In the genomic region with DNA sequence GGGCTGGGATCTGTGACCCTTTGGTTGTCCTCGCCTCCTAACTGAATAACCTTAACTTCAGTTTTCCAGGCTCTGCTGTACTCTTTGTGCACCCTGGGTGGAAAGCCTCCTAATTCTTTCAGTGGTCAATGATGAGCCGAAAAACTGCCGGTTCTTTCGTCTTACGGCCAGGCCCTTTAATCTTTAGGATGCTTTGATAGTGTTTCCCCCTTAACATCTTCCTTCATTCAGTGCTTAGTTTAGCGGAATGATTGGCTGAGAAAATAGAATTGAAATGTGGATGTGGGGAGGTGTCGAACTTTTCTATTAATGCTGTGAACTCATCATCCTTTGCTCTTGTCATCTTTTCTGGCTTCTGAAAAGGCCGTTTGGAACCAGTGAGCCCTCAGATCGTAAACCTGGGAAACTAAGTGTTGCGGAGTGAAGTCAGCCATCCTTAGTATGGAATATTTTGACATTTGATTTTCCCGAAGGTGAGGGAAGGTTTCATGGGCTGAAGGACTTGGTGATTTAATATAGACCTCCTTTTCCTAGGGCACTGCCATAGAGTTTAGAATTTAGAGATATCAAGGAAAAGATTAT, we compare ENCODE assay signal across 9 cellular contexts. TPM values are rescaled to one million over a fixed set of nuclear protein-coding genes. Genes with fewer than 3 reads are reported as not detected.
A peak's percentile ranks its signal among the peaks of the same experiment; 100 is the strongest.
DNase-seq lines count a peak whose midpoint lies in the region; ATAC-seq, FAIRE-seq and TF ChIP-seq lines count a peak whose summit lies in the region.
"Had no signal": no experiment of that assay in that cellular context is flagged by ENCODE, and none has a peak within 500 bp of the region (broad histone marks: within the 10 kb centered on the region; RNA-seq: fewer than 3 reads in every experiment).

No MANE protein-coding gene starts in this region.

- no peak overlapping the region for H2AFZ ChIP-seq in HepG2 (ENCODE audit: low read length)

- H3K27ac Mint-ChIP-seq in IgD-negative memory B cell: peak overlapping the region; percentile 98 to 99 (median 98)

- POLR2A ChIA-PET in HepG2 (lab: Yijun Ruan, JAX): no interaction called here

- intact Hi-C loops in HepG2 (cut with micrococcal nuclease; ENCODE audit: unreplicated experiment) (no loop called here), thyroid gland (cut with DNase I) (no loop called here)

- ATAC-seq in HepG2: peak; percentile 21
- no peak for ATAC-seq in GM19324 (IDR thresholded peaks at IDR 0.05; ENCODE audit: low FRiP score, unreplicated experiment)

- peak overlapping the region; percentile 96 for H3K9ac ChIP-seq in HepG2 (ENCODE audit: insufficient read depth, low read depth, low read length)

- H3K27me3 ChIP-seq in HepG2 (ENCODE audit: control insufficient read depth in 1 of 2, insufficient read depth in 2 of 2, low read length in 2 of 2) (no peaks in the 10 kb centered on the region; a peak in 1 of 5 replicates), thyroid gland (no peaks in the 10 kb centered on the region)

- peak; percentile 66 for DNase-seq in DMS 273 treated with DMSO at 0.1 percent for 48 hours (lab: John Stamatoyannopoulos, UW)
- DNase-seq in astrocyte of the hippocampus (ENCODE audit: low read depth, low spot score): peak; percentile 38
- DNase-seq in HepG2 (ENCODE audit: low spot score): no peak
- DNase-seq in thyroid gland: no peak
- DNase-seq in GM12891 (ENCODE audit: insufficient read length, low spot score): no peak
- DNase-seq in stimulated activated CD4-positive, alpha-beta T cell treated with anti-CD3 and anti-CD28 coated beads, Interleukin-2, amount 100 ng/mL, for 48 hours: no peak

- TF ChIP-seq EP300 in HepG2 (IDR thresholded peaks at IDR 0.05; ENCODE audit: low read depth in 2 of 2, low read length in 2 of 2) (no peak), HepG2 (CRISPR knock-in tag; IDR thresholded peaks at IDR 0.05; ENCODE audit: borderline replicate concordance) (no peak)

- no peak for TF ChIP-seq CTCF in HepG2 (CRISPR knock-in tag; IDR thresholded peaks at IDR 0.05)
- TF ChIP-seq CTCF in thyroid gland (IDR thresholded peaks at IDR 0.05): no peak

- peak overlapping the region; percentile 95 for H3K27ac ChIP-seq in HepG2 (ENCODE audit: extremely low read length, insufficient read depth, low read length)
- peak overlapping the region in 2 of 3 donors; percentile 92 to 98 for H3K27ac ChIP-seq in thyroid gland

- H3K27me3 Mint-ChIP-seq in IgD-negative memory B cell: no peaks in the 10 kb centered on the region

- CTCF ChIA-PET in HepG2 (lab: Yijun Ruan, JAX; ENCODE audit: low intra/inter-chr PET ratio, low total read pairs): no interaction called here

- peak overlapping the region; percentile 92 to 97 (median 95) for H3K4me3 ChIP-seq in HepG2 (replicated peaks in 1 of 3; ENCODE audit: insufficient read depth in 1 of 3, low read depth in 2 of 3, low read length in 3 of 3)
- H3K4me3 ChIP-seq in thyroid gland (replicated peaks in 1 of 3): peak overlapping the region; percentile 26 to 90 (median 89)

- H3K36me3 ChIP-seq in HepG2 (replicated peaks in 1 of 2; ENCODE audit: control insufficient read depth in 1 of 2, insufficient read depth in 2 of 2, low read length in 2 of 2) (peaks cover 3 to 20% of the 10 kb centered on the region in 2 experiments; a peak in 4 of 5 replicates), thyroid gland (peaks cover 7 to 11% of the 10 kb centered on the region in 2 donors)

- H3K4me1 Mint-ChIP-seq in IgD-negative memory B cell: peaks cover 32 to 47% (median 41%) of the 10 kb centered on the region in 3 donors

- H3K36me3 Mint-ChIP-seq in IgD-negative memory B cell: peaks cover 2% of the 10 kb centered on the region

- TSS peak; percentile 59 for BruUV-seq in HepG2 (replicated peaks; lab: Mats Ljungman, UMichigan)

- under 1% methylated on average over 11 of the region's 11 CpGs for WGBS in HepG2 (ENCODE audit: low lambda C conversion rate)
- 3 to 4% methylated on average over 11 of the region's 11 CpGs for WGBS in thyroid gland, 2 donors

- no peaks in the 10 kb centered on the region for H3K9me3 Mint-ChIP-seq in IgD-negative memory B cell

- H4K20me1 ChIP-seq in HepG2 (ENCODE audit: insufficient read depth, low read length): peaks cover 26% of the 10 kb centered on the region

- in situ Hi-C loops in HepG2 (cut with HindIII; ENCODE audit: extremely low pct_ligation_motif_present, low pct_unique_long_range_greater_than_20kb): no loop called here

- H3K9me3 ChIP-seq in HepG2 (ENCODE audit: low read length) (no peaks in the 10 kb centered on the region), thyroid gland (no peaks in the 10 kb centered on the region)

- FAIRE-seq in HepG2 (lab: Jason Lieb, UNC) (no peak), GM12891 (lab: Jason Lieb, UNC) (no peak)
- FAIRE-seq: TTC549 had no signal

- peaks cover 42% of the 10 kb centered on the region for H3K4me1 ChIP-seq in HepG2 (ENCODE audit: insufficient read depth, low read length)
- peaks cover 15 to 18% of the 10 kb centered on the region in 2 donors for H3K4me1 ChIP-seq in thyroid gland

- peak overlapping the region; percentile 95 to 98 (median 98) for H3K4me3 Mint-ChIP-seq in IgD-negative memory B cell

- H3K79me2 ChIP-seq in HepG2 (ENCODE audit: insufficient read depth, low read length): peaks cover 55% of the 10 kb centered on the region

- TF ChIP-seq RAD21 in HepG2 (CRISPR knock-in tag; IDR thresholded peaks at IDR 0.05): no peak

- H3K4me2 ChIP-seq in HepG2 (ENCODE audit: low read depth, low read length): peak overlapping the region; percentile 65

- TF ChIP-seq POLR2A in HepG2 (IDR thresholded peaks at IDR 0.05; ENCODE audit: insufficient read depth in 1 of 2, low read depth in 2 of 2, low read length in 2 of 2) (no peak), thyroid gland (IDR thresholded peaks at IDR 0.05) (no peak), GM12891 (IDR thresholded peaks at IDR 0.05; ENCODE audit: low read depth, low read length) (no peak)

TF ChIP-seq in HepG2, 621 proteins besides CTCF, POLR2A, EP300 and RAD21 (continues in another document):
- TF ChIP-seq ARNT2 (CRISPR knock-in tag; IDR thresholded peaks at IDR 0.05; ENCODE audit: low read depth) (0 out of 2 replicates have a peak, but pooled peaks have one; percentile 46), CCDC6 (CRISPR knock-in tag; IDR thresholded peaks at IDR 0.05) (0 out of 2 replicates have a peak, but pooled peaks have one; percentile 1), ZNF878 (CRISPR knock-in tag; IDR thresholded peaks at IDR 0.05) (0 out of 2 replicates have a peak, but pooled peaks have one; percentile 21), NFIC (IDR thresholded peaks at IDR 0.05; ENCODE audit: low read length) (0 out of 2 replicates have a peak, but pooled peaks have one; percentile 11)
- TF ChIP-seq, protein P1, sequence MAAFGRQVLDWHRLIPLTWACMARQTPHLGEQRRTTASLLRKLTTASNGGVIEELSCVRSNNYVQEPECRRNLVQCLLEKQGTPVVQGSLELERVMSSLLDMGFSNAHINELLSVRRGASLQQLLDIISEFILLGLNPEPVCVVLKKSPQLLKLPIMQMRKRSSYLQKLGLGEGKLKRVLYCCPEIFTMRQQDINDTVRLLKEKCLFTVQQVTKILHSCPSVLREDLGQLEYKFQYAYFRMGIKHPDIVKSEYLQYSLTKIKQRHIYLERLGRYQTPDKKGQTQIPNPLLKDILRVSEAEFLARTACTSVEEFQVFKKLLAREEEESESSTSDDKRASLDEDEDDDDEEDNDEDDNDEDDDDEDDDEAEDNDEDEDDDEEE (CRISPR knock-in tag; IDR thresholded peaks at IDR 0.05): no peak

TF ChIP-seq in GM12891, 5 proteins besides CTCF, POLR2A, EP300 and RAD21:
- TF ChIP-seq PAX5 (IDR thresholded peaks at IDR 0.05; ENCODE audit: insufficient read depth, low read length, severe bottlenecking) (no peak), POU2F2 (IDR thresholded peaks at IDR 0.05; ENCODE audit: low read depth, low read length) (no peak), SPI1 (IDR thresholded peaks at IDR 0.05; ENCODE audit: low read depth, low read length) (no peak), TAF1 (IDR thresholded peaks at IDR 0.05; ENCODE audit: low read depth, low read length) (no peak), POLR2AphosphoS5 (IDR thresholded peaks at IDR 0.05; ENCODE audit: low read depth, low read length) (no peak)
TF ChIP-seq in GM12891: peak in this region for 0.

RNA-seq across cellular contexts. Expression of a gene that starts 0.9 kb away (rescaled TPM):
- 79.1 TPM for polyA plus RNA-seq in IgD-negative memory B cell
- total RNA-seq in HepG2 (2016; rRNA removed; fragmentation: Illumina TruSeq; extraction: Trizol): 140 and 180 TPM in 2 replicates
- 54.9 and 58.3 TPM in 2 replicates for total RNA-seq in HepG2 (2016; cell fraction: cytosol; rRNA removed; fragmentation: Illumina TruSeq; extraction: Trizol; ENCODE audit: low read depth)
- total RNA-seq in HepG2 (2016; cell fraction: insoluble cytoplasmic fraction; rRNA removed; fragmentation: Illumina TruSeq; extraction: Trizol): 130 and 180 TPM in 2 replicates
- 96.5 and 104 TPM in 2 replicates for total RNA-seq in HepG2 (2016; cell fraction: membrane; rRNA removed; fragmentation: Illumina TruSeq; extraction: Trizol)
- 98.4 and 111 TPM in 2 replicates for total RNA-seq in HepG2 (2016; cell fraction: nucleus; rRNA removed; fragmentation: Illumina TruSeq; extraction: Trizol)
- polyA plus RNA-seq in HepG2 (2011; rRNA removed): 406 and 460 TPM in 2 replicates
- 317 and 416 TPM in 2 replicates for polyA plus RNA-seq in HepG2 (2011; cell fraction: cytosol; rRNA removed)
- polyA plus RNA-seq in HepG2 (2011; cell fraction: nucleus; rRNA removed): 244 and 272 TPM in 2 replicates
- 137 and 249 TPM in 2 replicates for polyA plus RNA-seq in HepG2 (2012)
- 43.9 and 53.1 TPM in 2 replicates for polyA plus RNA-seq in HepG2 (2016; cell fraction: cytosol; fragmentation: Illumina TruSeq; extraction: Trizol; ENCODE audit: low read depth)
- polyA plus RNA-seq in HepG2 (2016; cell fraction: insoluble cytoplasmic fraction; fragmentation: Illumina TruSeq; extraction: Trizol; ENCODE audit: low read depth): 204 and 207 TPM in 2 replicates
- 86.2 and 94.6 TPM in 2 replicates for polyA plus RNA-seq in HepG2 (2016; cell fraction: membrane; fragmentation: Illumina TruSeq; extraction: Trizol; ENCODE audit: low read depth)
- polyA plus RNA-seq in HepG2 (2016; cell fraction: nucleus; fragmentation: Illumina TruSeq; extraction: Trizol; ENCODE audit: insufficient read depth, low read depth): 141 and 166 TPM in 2 replicates
- 365 and 608 TPM in 2 replicates for polyA minus RNA-seq in HepG2 (2011; rRNA and poly(A)+ RNA removed; ENCODE audit: low replicate concordance)
- polyA minus RNA-seq in HepG2 (2011; cell fraction: cytosol; rRNA and poly(A)+ RNA removed): 230 and 276 TPM in 2 replicates
- polyA minus RNA-seq in HepG2 (2011; cell fraction: nucleus; rRNA and poly(A)+ RNA removed): 219 and 236 TPM in 2 replicates
- total RNA-seq in thyroid gland: 10 to 100 TPM; 59.7 to 79.2 (median 72.9) TPM
- 98.7 TPM for polyA plus RNA-seq in GM12891 (2012; ENCODE audit: low read depth, missing spikeins)

Comparison
In these comparisons a context has a peak if more than half of its experiments do, and no peak if none do; other contexts are left out.
1. DNase-seq: peak in DMS 273 treated with DMSO at 0.1 percent for 48 hours (single experiment) and astrocyte of the hippocampus (single experiment); none in HepG2 (single experiment), thyroid gland (0 of 2), GM12891 (single experiment) and stimulated activated CD4-positive, alpha-beta T cell treated with anti-CD3 and anti-CD28 coated beads, Interleukin-2, amount 100 ng/mL, for 48 hours (0 of 2).